In genomic region chr7:105304040-105304895, GRCh38 we compare ENCODE assay signal across 9 cellular contexts.
DNase-seq lines count a peak whose midpoint lies in the region; ATAC-seq, FAIRE-seq and TF ChIP-seq lines count a peak whose summit lies in the region.
"Had no signal": no experiment of that assay in that cellular context is flagged by ENCODE, and none has a peak within 500 bp of the region (broad histone marks: within the 10 kb centered on the region; RNA-seq: fewer than 3 reads in every experiment).

No MANE protein-coding gene starts in this region.

- CTCF ChIA-PET in K562 (lab: Yijun Ruan, JAX; ENCODE audit: low intra/inter-chr PET ratio) = no interaction called here
- CTCF ChIA-PET in naive thymus-derived CD4-positive, alpha-beta T cell (lab: Charles Lee) = interaction anchor here (0.5 kb wide), 1 partner anchor 14 kb away, joined by 3 read pairs; no protein-coding TSS in a partner anchor

- no peak overlapping the region for H3K9ac ChIP-seq in K562 (ENCODE audit: insufficient read depth in 1 of 2, low read depth in 2 of 2, low read length in 2 of 2)

- peak; percentile 27 for DNase-seq in AG09309 (ENCODE audit: low read depth)
- no peak for DNase-seq in K562 (ENCODE audit: extremely low read depth in 1 of 4, low spot score in 3 of 4)
- DNase-seq in naive thymus-derived CD4-positive, alpha-beta T cell = no peak
- DNase-seq in type B pancreatic cell (ENCODE audit: extremely low spot score, unreplicated experiment) = no peak
- DNase-seq in DMS53 treated with DMSO at 0.1 percent for 48 hours (lab: John Stamatoyannopoulos, UW; ENCODE audit: unreplicated experiment) = no peak
- no peak for DNase-seq in iPS-NIHi11 (ENCODE audit: low spot score)

- H3K9me1 ChIP-seq in K562 (ENCODE audit: control insufficient read depth, insufficient read depth, low read length) = no peaks in the 10 kb centered on the region

- no peak for TF ChIP-seq RAD21 in K562 (CRISPR knock-in tag; conservative IDR thresholded peaks at IDR 0.05 in 1 of 2, IDR thresholded peaks at IDR 0.05 in 1 of 2)

- peaks cover 21% of the 10 kb centered on the region for H3K79me2 ChIP-seq in K562 (ENCODE audit: control insufficient read depth, insufficient read depth, low read length)

- no peaks in the 10 kb centered on the region for H3K27me3 ChIP-seq in K562 (ENCODE audit: control insufficient read depth in 2 of 2, insufficient read depth in 2 of 2, low read length in 2 of 2)
- H3K27me3 ChIP-seq in naive thymus-derived CD4-positive, alpha-beta T cell (ENCODE audit: control insufficient read depth in 2 of 2, insufficient read depth in 2 of 2, low read length in 2 of 2) = no peaks in the 10 kb centered on the region

- no peak for TF ChIP-seq POLR2A in K562 (conservative IDR thresholded peaks at IDR 0.05)

- in situ Hi-C loops in K562 (cut with MboI) = no loop called here

- WGBS in K562 (ENCODE audit: insufficient coverage, low coverage, missing lambda C conversion rate) = 36% methylated on average over 5 of the region's 5 CpGs

- POLR2A ChIA-PET in K562 (lab: Yijun Ruan, JAX) = interaction anchor here (0.6 to 2.0 kb wide), 5 partner anchors 10 to 287 kb away, joined by 3 to 4 read pairs (median 3); no protein-coding TSS in a partner anchor
- POLR2A ChIA-PET in naive thymus-derived CD4-positive, alpha-beta T cell (lab: Charles Lee) = interaction anchor here (0.6 kb wide), 1 partner anchor 238 kb away, joined by 4 read pairs; no protein-coding TSS in a partner anchor

- peaks cover 0 to 6% (median 0%) of the 10 kb centered on the region in 11 donors for H3K9me3 Mint-ChIP-seq in naive thymus-derived CD4-positive, alpha-beta T cell
- no peaks in the 10 kb centered on the region for H3K9me3 Mint-ChIP-seq in type B pancreatic cell

- H4K20me1 ChIP-seq in K562 (replicated peaks; ENCODE audit: control insufficient read depth, insufficient read depth, low read length) = peaks cover 8% of the 10 kb centered on the region; the same call in 1 of the 2 replicates

- no peak overlapping the region for H3K4me3 Mint-ChIP-seq in naive thymus-derived CD4-positive, alpha-beta T cell
- H3K4me3 Mint-ChIP-seq in type B pancreatic cell = no peak overlapping the region

- no peak for FAIRE-seq in K562 (lab: Jason Lieb, UNC)

- H3K4me2 ChIP-seq in K562 (ENCODE audit: insufficient read depth, low read length) = no peak overlapping the region

- BruUV-seq in K562 (replicated peaks; lab: Mats Ljungman, UMichigan) = no TSS peak

- no peaks in the 10 kb centered on the region for H3K36me3 ChIP-seq in K562 (ENCODE audit: control insufficient read depth, insufficient read depth, low read length)
- no peaks in the 10 kb centered on the region for H3K36me3 ChIP-seq in naive thymus-derived CD4-positive, alpha-beta T cell (ENCODE audit: control insufficient read depth in 2 of 3, insufficient read depth in 3 of 3, low read length in 3 of 3)

- H3K4me3 ChIP-seq in AG09309 (ENCODE audit: control insufficient read depth, low read depth, low read length) (no peak overlapping the region), K562 (no peak overlapping the region)
- no peak overlapping the region for H3K4me3 ChIP-seq in naive thymus-derived CD4-positive, alpha-beta T cell (ENCODE audit: low read length)

- no peak for TF ChIP-seq EP300 in K562 (IDR thresholded peaks at IDR 0.05; ENCODE audit: low read length)

- H3K27ac Mint-ChIP-seq in naive thymus-derived CD4-positive, alpha-beta T cell = peak overlapping the region in 5 of 9 donors; percentile 31 to 48 (median 43)
- H3K27ac Mint-ChIP-seq in type B pancreatic cell = no peak overlapping the region

- H3K9me3 ChIP-seq in K562 (replicated peaks; ENCODE audit: control insufficient read depth, insufficient read depth, low read depth, low read length) = no peaks in the 10 kb centered on the region
- no peaks in the 10 kb centered on the region for H3K9me3 ChIP-seq in naive thymus-derived CD4-positive, alpha-beta T cell (ENCODE audit: control insufficient read depth in 2 of 3, low read length in 3 of 3)

- H3K36me3 Mint-ChIP-seq in naive thymus-derived CD4-positive, alpha-beta T cell = peaks cover 0 to 25% (median 5%) of the 10 kb centered on the region in 5 donors
- peaks cover 3% of the 10 kb centered on the region for H3K36me3 Mint-ChIP-seq in type B pancreatic cell

- H3K27me3 Mint-ChIP-seq in naive thymus-derived CD4-positive, alpha-beta T cell = no peaks in the 10 kb centered on the region
- H3K27me3 Mint-ChIP-seq in type B pancreatic cell = no peaks in the 10 kb centered on the region

- intact Hi-C loops in K562 (cut with micrococcal nuclease) = no loop called here
- intact Hi-C loops in naive thymus-derived CD4-positive, alpha-beta T cell (cut with micrococcal nuclease) = no loop called here

- H2AFZ ChIP-seq in K562 (ENCODE audit: low read depth, low read length) = no peak overlapping the region

- ATAC-seq in GM19395 (IDR thresholded peaks at IDR 0.05; ENCODE audit: unreplicated experiment) (peak; percentile 76), HG03378 (IDR thresholded peaks at IDR 0.05; ENCODE audit: unreplicated experiment) (peak; percentile 72), K562 (peak; percentile 42)
- no peak for ATAC-seq in naive thymus-derived CD4-positive, alpha-beta T cell

- peaks cover 31 to 82% (median 72%) of the 10 kb centered on the region in 7 donors for H3K4me1 Mint-ChIP-seq in naive thymus-derived CD4-positive, alpha-beta T cell
- H3K4me1 Mint-ChIP-seq in type B pancreatic cell (ENCODE audit: unreplicated experiment) = peaks cover 24% of the 10 kb centered on the region

- no peak overlapping the region for H3K27ac ChIP-seq in K562 (ENCODE audit: extremely low read depth, low read depth, low read length)
- no peak overlapping the region for H3K27ac ChIP-seq in naive thymus-derived CD4-positive, alpha-beta T cell (ENCODE audit: low read depth, low read length)
- H3K27ac ChIP-seq: HL-60 had no signal

- H3K4me1 ChIP-seq in K562 (replicated peaks in 1 of 2; ENCODE audit: control insufficient read depth in 2 of 2, insufficient read depth in 2 of 2, low read length in 2 of 2) = peaks cover 0 to 4% of the 10 kb centered on the region in 2 experiments; a peak in 1 of 5 replicates
- H3K4me1 ChIP-seq in naive thymus-derived CD4-positive, alpha-beta T cell (ENCODE audit: control insufficient read depth in 2 of 2, insufficient read depth in 2 of 2, low read length in 2 of 2) = peaks cover 9 to 19% of the 10 kb centered on the region in 2 donors

- no peak for TF ChIP-seq CTCF in AG09309 (IDR thresholded peaks at IDR 0.05; ENCODE audit: control insufficient read depth, insufficient read depth, low read depth, low read length, missing control alignments)
- no peak for TF ChIP-seq CTCF in K562 (IDR thresholded peaks at IDR 0.05 in 2 of 3, conservative IDR thresholded peaks at IDR 0.05 in 1 of 3; ENCODE audit: insufficient read depth in 2 of 3, low read depth in 1 of 3, low read length in 3 of 3)
- no peak for TF ChIP-seq CTCF in type B pancreatic cell (conservative IDR thresholded peaks at IDR 0.05)

TF ChIP-seq in K562, 482 proteins besides CTCF, POLR2A, EP300 and RAD21:
- TF ChIP-seq KLF6 (CRISPR knock-in tag; IDR thresholded peaks at IDR 0.05; ENCODE audit: borderline replicate concordance) (no peak), ZKSCAN3 (CRISPR knock-in tag; IDR thresholded peaks at IDR 0.05) (no peak), CEBPG (CRISPR knock-in tag; IDR thresholded peaks at IDR 0.05) (no peak), CEBPG (tag; conservative IDR thresholded peaks at IDR 0.05 in 1 of 2, IDR thresholded peaks at IDR 0.05 in 1 of 2) (peak in 1 of 2 experiments; percentile 70; a peak in 1 of 4 replicates), NR2F6 (CRISPR knock-in tag; IDR thresholded peaks at IDR 0.05) (no peak), MNT (conservative IDR thresholded peaks at IDR 0.05) (no peak), ATF3 (IDR thresholded peaks at IDR 0.05) (0 out of 2 replicates have a peak, but pooled peaks have one; percentile 24), ATF3 (CRISPR knock-in tag; conservative IDR thresholded peaks at IDR 0.05) (no peak)
TF ChIP-seq in K562: peak in this region for 2.
